8 cellular contexts compared by ENCODE assay signal in genomic region chr10:35409094-35409582, GRCh38.
DNase-seq lines count a peak whose midpoint lies in the region; ATAC-seq, FAIRE-seq and TF ChIP-seq lines count a peak whose summit lies in the region.

No MANE protein-coding gene starts in this region.

- peaks cover 5% of the 10 kb centered on the region for H3K36me3 Mint-ChIP-seq in astrocyte (ENCODE audit: low read depth, unreplicated experiment)
- peaks cover 0 to 2% (median 0%) of the 10 kb centered on the region in 3 donors for H3K36me3 Mint-ChIP-seq in CD8-positive, alpha-beta memory T cell

- peak; percentile 66 for FAIRE-seq in astrocyte (lab: Jason Lieb, UNC)

- peak; percentile 87 for ATAC-seq in left lung

- H3K9me3 ChIP-seq in astrocyte (ENCODE audit: insufficient read depth, low read depth, low read length) (no peaks in the 10 kb centered on the region), left lung (no peaks in the 10 kb centered on the region)
- H3K9me3 ChIP-seq in CD8-positive, alpha-beta memory T cell (ENCODE audit: low read length) = no peaks in the 10 kb centered on the region

- CTCF ChIA-PET in CD8-positive, alpha-beta memory T cell (lab: Charles Lee) = interaction anchor here (1.3 kb wide), 1 partner anchor 12 kb away, joined by 3 read pairs; no protein-coding TSS in a partner anchor

- no peak overlapping the region for H3K9ac ChIP-seq in astrocyte (ENCODE audit: low read length)

- H3K9me3 Mint-ChIP-seq in astrocyte (ENCODE audit: unreplicated experiment) = no peaks in the 10 kb centered on the region
- no peaks in the 10 kb centered on the region for H3K9me3 Mint-ChIP-seq in CD8-positive, alpha-beta memory T cell

- intact Hi-C loops in left lung (cut with DNase I) = no loop called here

- H3K4me3 Mint-ChIP-seq in astrocyte (ENCODE audit: unreplicated experiment) = no peak overlapping the region
- peak overlapping the region in 1 of 7 donors; percentile 7 for H3K4me3 Mint-ChIP-seq in CD8-positive, alpha-beta memory T cell

- POLR2A ChIA-PET in CD8-positive, alpha-beta memory T cell (lab: Charles Lee) = no interaction called here

- H4K20me1 ChIP-seq in astrocyte (ENCODE audit: insufficient read depth, low read length) = peaks cover 43% of the 10 kb centered on the region

- H3K4me1 Mint-ChIP-seq in astrocyte (ENCODE audit: low read depth, unreplicated experiment) = peaks cover 42% of the 10 kb centered on the region
- H3K4me1 Mint-ChIP-seq in CD8-positive, alpha-beta memory T cell = peaks cover 0 to 52% (median 45%) of the 10 kb centered on the region in 3 donors

- H3K27ac Mint-ChIP-seq in astrocyte (ENCODE audit: unreplicated experiment) = peak overlapping the region; percentile 26
- peak overlapping the region in 4 of 8 donors; percentile 5 to 62 (median 26) for H3K27ac Mint-ChIP-seq in CD8-positive, alpha-beta memory T cell

- no peaks in the 10 kb centered on the region for H3K27me3 ChIP-seq in astrocyte (ENCODE audit: insufficient read depth, low read length)
- no peaks in the 10 kb centered on the region for H3K27me3 ChIP-seq in left lung
- H3K27me3 ChIP-seq in CD8-positive, alpha-beta memory T cell (ENCODE audit: insufficient read depth, low read length, poor library complexity, severe bottlenecking) = no peaks in the 10 kb centered on the region

- H3K27me3 Mint-ChIP-seq in astrocyte (ENCODE audit: low read depth, unreplicated experiment) = no peaks in the 10 kb centered on the region
- H3K27me3 Mint-ChIP-seq in CD8-positive, alpha-beta memory T cell = no peaks in the 10 kb centered on the region

- DNase-seq in NCI-H1105 treated with DMSO at 0.1 percent for 48 hours (lab: John Stamatoyannopoulos, UW) (peak; percentile 18), NCI-H1105 (lab: John Stamatoyannopoulos, UW) (no peak), HT1080 (ENCODE audit: low read depth) (peak; percentile 91), astrocyte (ENCODE audit: low read depth) (peak; percentile 89), left lung (no peak), GM19238 (ENCODE audit: insufficient read length, low spot score) (no peak), GM20000 (ENCODE audit: low spot score) (no peak)
- DNase-seq in CD8-positive, alpha-beta memory T cell = no peak

- peaks cover 78% of the 10 kb centered on the region for H3K79me2 ChIP-seq in astrocyte (ENCODE audit: insufficient read depth, low read length)

- no peak for TF ChIP-seq CTCF in astrocyte (IDR thresholded peaks at IDR 0.05; ENCODE audit: insufficient read depth, low read depth, low read length)
- no peak for TF ChIP-seq CTCF in left lung (IDR thresholded peaks at IDR 0.05)
- no peak for TF ChIP-seq CTCF in GM20000 (IDR thresholded peaks at IDR 0.05; ENCODE audit: extremely low read depth, missing control alignments)

- H2AFZ ChIP-seq in astrocyte (ENCODE audit: low read depth, low read length) = no peak overlapping the region

- H3K36me3 ChIP-seq in astrocyte (ENCODE audit: insufficient read depth, low read length) = no peaks in the 10 kb centered on the region
- no peaks in the 10 kb centered on the region for H3K36me3 ChIP-seq in left lung
- H3K36me3 ChIP-seq in CD8-positive, alpha-beta memory T cell (ENCODE audit: insufficient read depth, low read length) = no peaks in the 10 kb centered on the region

- no peak overlapping the region for H3K4me3 ChIP-seq in astrocyte (ENCODE audit: insufficient read depth, low read depth, low read length)
- no peak overlapping the region for H3K4me3 ChIP-seq in left lung
- H3K4me3 ChIP-seq in CD8-positive, alpha-beta memory T cell (ENCODE audit: low read length) = no peak overlapping the region

- H3K27ac ChIP-seq in astrocyte (ENCODE audit: low read depth, low read length) (peak overlapping the region; percentile 56), left lung (peak overlapping the region in 1 of 2 donors; percentile 39)
- no peak overlapping the region for H3K27ac ChIP-seq in CD8-positive, alpha-beta memory T cell (ENCODE audit: low read depth, low read length)

- H3K4me2 ChIP-seq in astrocyte (ENCODE audit: low read length) = peak overlapping the region; percentile 40

- peaks cover 35% of the 10 kb centered on the region for H3K4me1 ChIP-seq in astrocyte (ENCODE audit: insufficient read depth, low read length)
- H3K4me1 ChIP-seq in left lung = peaks cover 17 to 69% of the 10 kb centered on the region in 2 donors
- H3K4me1 ChIP-seq in CD8-positive, alpha-beta memory T cell (ENCODE audit: insufficient read depth, low read length) = peaks cover 41% of the 10 kb centered on the region

Comparison
In these comparisons a context has a peak if more than half of its experiments do, and no peak if none do; other contexts are left out.
1. DNase-seq: peak in NCI-H1105 treated with DMSO at 0.1 percent for 48 hours (single experiment), HT1080 (single experiment) and astrocyte (single experiment); none in NCI-H1105 (single experiment), left lung (0 of 2), GM19238 (single experiment), CD8-positive, alpha-beta memory T cell (0 of 5) and GM20000 (single experiment).